In the genomic region with DNA sequence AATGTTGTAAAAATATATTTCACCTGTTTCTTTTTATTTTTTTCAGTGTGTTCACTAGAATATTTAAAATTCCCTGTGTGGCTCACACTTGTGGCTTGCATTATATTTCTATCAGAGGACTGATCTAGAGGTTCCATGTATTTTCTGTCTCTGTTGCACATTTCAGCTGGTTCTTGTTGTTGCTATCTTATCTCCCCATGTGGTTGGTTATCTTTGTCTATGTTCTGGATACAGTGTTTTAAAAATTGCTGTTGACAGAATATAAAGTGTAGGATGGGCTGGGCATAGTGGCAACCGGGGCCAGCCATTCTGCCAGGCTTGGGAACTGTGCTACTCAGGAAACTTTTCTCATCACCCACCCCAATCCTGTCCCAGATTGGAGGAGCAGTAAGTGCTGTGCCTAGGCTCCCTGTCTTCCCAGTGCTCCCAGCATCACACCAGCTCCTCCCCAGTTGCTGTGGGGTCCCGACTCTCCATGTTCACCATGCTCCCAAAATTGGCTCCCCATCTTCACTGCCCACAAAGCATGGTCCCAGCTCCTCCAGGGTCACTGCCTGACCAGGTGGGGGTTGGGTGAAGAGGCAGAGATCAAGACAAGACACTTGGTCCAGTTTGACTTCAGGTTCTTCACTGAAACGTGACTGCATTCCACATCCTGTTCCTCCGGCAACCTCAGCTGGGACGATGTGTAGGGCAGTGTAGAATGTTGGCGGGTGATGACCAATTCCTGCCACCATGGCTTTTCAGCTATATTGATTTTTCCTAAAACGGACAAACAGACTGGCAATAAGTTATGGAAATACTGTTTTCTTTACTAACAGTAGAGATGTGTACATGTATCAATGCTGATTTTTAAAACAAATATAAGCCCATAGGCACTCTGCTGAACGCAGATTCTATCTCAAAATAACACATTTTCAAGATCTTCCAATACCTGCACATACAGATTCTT, we compare ENCODE assay signal across 11 cellular contexts. TPM values are rescaled to one million over a fixed set of nuclear protein-coding genes. Genes with fewer than 3 reads are reported as not detected.
DNase-seq lines count a peak whose midpoint lies in the region; ATAC-seq, FAIRE-seq and TF ChIP-seq lines count a peak whose summit lies in the region.
"Not testable (repeated sequence)": the region's sequence is repeated elsewhere in the genome, so short reads cannot be mapped to it uniquely, and the experiment has no call there.
"Had no signal": no experiment of that assay in that cellular context is flagged by ENCODE, and none has a peak within 500 bp of the region (broad histone marks: within the 10 kb centered on the region; RNA-seq: fewer than 3 reads in every experiment).

No MANE protein-coding gene starts in this region.

- H3K4me2 ChIP-seq in HepG2 (ENCODE audit: low read depth, low read length) = not testable (repeated sequence)

- H3K79me2 ChIP-seq in HepG2 (ENCODE audit: insufficient read depth, low read length) = not testable (repeated sequence)

- WGBS in HepG2 (ENCODE audit: low lambda C conversion rate) = 19% methylated on average over 8 of the region's 8 CpGs

- H3K4me3 Mint-ChIP-seq in activated CD4-positive, alpha-beta memory T cell treated with anti-CD3 and anti-CD28 coated beads, Interleukin-2, amount 10 ng/mL, durations not matched to agents 7 days and 5 days = not testable (repeated sequence)
- peak overlapping the region; percentile 35 for H3K4me3 Mint-ChIP-seq in activated T-helper 17 cell treated with anti-CD3 and anti-CD28 coated beads, Interleukin-2, amount 50 U/mL, for 72 hours

- not testable (repeated sequence) for H3K9me3 ChIP-seq in iPS-15b (ENCODE audit: control insufficient read depth, insufficient read depth, low read length); HepG2 (ENCODE audit: low read length)

- intact Hi-C loops in HepG2 (cut with micrococcal nuclease; ENCODE audit: unreplicated experiment) = not testable (repeated sequence)

- TF ChIP-seq EP300 in HepG2 (IDR thresholded peaks at IDR 0.05; ENCODE audit: low read depth in 2 of 2, low read length in 2 of 2); HepG2 (CRISPR knock-in tag; IDR thresholded peaks at IDR 0.05; ENCODE audit: borderline replicate concordance): not testable (repeated sequence)

- CTCF ChIA-PET in activated CD4-positive, alpha-beta memory T cell treated with anti-CD3 and anti-CD28 coated beads, Interleukin-2, amount 10 ng/mL, durations not matched to agents 7 days and 5 days (lab: Charles Lee); HepG2 (lab: Yijun Ruan, JAX; ENCODE audit: low intra/inter-chr PET ratio, low total read pairs): not testable (repeated sequence)

- not testable (repeated sequence) for H3K36me3 Mint-ChIP-seq in activated CD4-positive, alpha-beta memory T cell treated with anti-CD3 and anti-CD28 coated beads, Interleukin-2, amount 10 ng/mL, durations not matched to agents 7 days and 5 days (ENCODE audit: low read depth); activated T-helper 17 cell treated with anti-CD3 and anti-CD28 coated beads, Interleukin-2, amount 50 U/mL, for 72 hours (ENCODE audit: low read depth)

- not testable (repeated sequence) for BruUV-seq in HepG2 (replicated peaks; lab: Mats Ljungman, UMichigan)

- TF ChIP-seq POLR2A in HepG2 (IDR thresholded peaks at IDR 0.05; ENCODE audit: insufficient read depth in 1 of 2, low read depth in 2 of 2, low read length in 2 of 2) = not testable (repeated sequence)

- not testable (repeated sequence) for H3K27ac Mint-ChIP-seq in activated CD4-positive, alpha-beta memory T cell treated with anti-CD3 and anti-CD28 coated beads, Interleukin-2, amount 10 ng/mL, durations not matched to agents 7 days and 5 days; activated T-helper 17 cell treated with anti-CD3 and anti-CD28 coated beads, Interleukin-2, amount 50 U/mL, for 72 hours

- TF ChIP-seq RAD21 in HepG2 (CRISPR knock-in tag; IDR thresholded peaks at IDR 0.05) = not testable (repeated sequence)

- ATAC-seq in activated T-helper 17 cell treated with anti-CD3 and anti-CD28 coated beads, Interleukin-2, amount 50 U/mL, for 72 hours (replicated peaks); HepG2: not testable (repeated sequence)

- not testable (repeated sequence) for H3K27ac ChIP-seq in HepG2 (ENCODE audit: extremely low read length, insufficient read depth, low read length)

- H3K27me3 Mint-ChIP-seq in activated CD4-positive, alpha-beta memory T cell treated with anti-CD3 and anti-CD28 coated beads, Interleukin-2, amount 10 ng/mL, durations not matched to agents 7 days and 5 days = peaks cover 82% of the 10 kb centered on the region
- peaks cover 69% of the 10 kb centered on the region for H3K27me3 Mint-ChIP-seq in activated T-helper 17 cell treated with anti-CD3 and anti-CD28 coated beads, Interleukin-2, amount 50 U/mL, for 72 hours

- TF ChIP-seq CTCF in bronchial epithelial cell (IDR thresholded peaks at IDR 0.05; ENCODE audit: insufficient read depth, low read length, severe bottlenecking); HepG2 (CRISPR knock-in tag; IDR thresholded peaks at IDR 0.05): not testable (repeated sequence)

- POLR2A ChIA-PET in activated CD4-positive, alpha-beta memory T cell treated with anti-CD3 and anti-CD28 coated beads, Interleukin-2, amount 10 ng/mL, durations not matched to agents 7 days and 5 days (lab: Charles Lee); HepG2 (lab: Yijun Ruan, JAX): not testable (repeated sequence)

- peaks cover 35% of the 10 kb centered on the region for H3K4me1 Mint-ChIP-seq in activated CD4-positive, alpha-beta memory T cell treated with anti-CD3 and anti-CD28 coated beads, Interleukin-2, amount 10 ng/mL, durations not matched to agents 7 days and 5 days
- H3K4me1 Mint-ChIP-seq in activated T-helper 17 cell treated with anti-CD3 and anti-CD28 coated beads, Interleukin-2, amount 50 U/mL, for 72 hours = peaks cover 11% of the 10 kb centered on the region

- FAIRE-seq in bronchial epithelial cell (lab: Jason Lieb, UNC) = peak; percentile 13
- not testable (repeated sequence) for FAIRE-seq in HepG2 (lab: Jason Lieb, UNC)

- not testable (repeated sequence) for H3K9me3 Mint-ChIP-seq in activated CD4-positive, alpha-beta memory T cell treated with anti-CD3 and anti-CD28 coated beads, Interleukin-2, amount 10 ng/mL, durations not matched to agents 7 days and 5 days; activated T-helper 17 cell treated with anti-CD3 and anti-CD28 coated beads, Interleukin-2, amount 50 U/mL, for 72 hours

- peak; percentile 12 for DNase-seq in activated CD4-positive, alpha-beta memory T cell treated with anti-CD3 and anti-CD28 coated beads, Interleukin-2, amount 10 ng/mL, durations not matched to agents 7 days and 5 days
- DNase-seq in bronchial epithelial cell (ENCODE audit: low read depth); HepG2 (ENCODE audit: low spot score): not testable (repeated sequence)

- H3K4me3 ChIP-seq in bronchial epithelial cell (ENCODE audit: low read depth, low read length); HepG2 (replicated peaks in 1 of 3; ENCODE audit: insufficient read depth in 1 of 3, low read depth in 2 of 3, low read length in 3 of 3): not testable (repeated sequence)
- peak overlapping the region; percentile 13 for H3K4me3 ChIP-seq in iPS-15b (ENCODE audit: low read depth, low read length)

- not testable (repeated sequence) for H3K36me3 ChIP-seq in bronchial epithelial cell (ENCODE audit: control insufficient read depth, insufficient read depth, low read length); iPS-15b (ENCODE audit: control insufficient read depth, insufficient read depth, low read length); HepG2 (replicated peaks in 1 of 2; ENCODE audit: control insufficient read depth in 1 of 2, insufficient read depth in 2 of 2, low read length in 2 of 2)

- in situ Hi-C loops in HepG2 (cut with HindIII; ENCODE audit: extremely low pct_ligation_motif_present, low pct_unique_long_range_greater_than_20kb) = not testable (repeated sequence)

- H3K9ac ChIP-seq in iPS-15b (ENCODE audit: low read depth, low read length); HepG2 (ENCODE audit: insufficient read depth, low read depth, low read length): not testable (repeated sequence)

- H2AFZ ChIP-seq in HepG2 (ENCODE audit: low read length) = not testable (repeated sequence)

- H3K27me3 ChIP-seq in bronchial epithelial cell (ENCODE audit: control insufficient read depth, insufficient read depth, low read length) = not testable (repeated sequence)
- H3K27me3 ChIP-seq in iPS-15b (ENCODE audit: control insufficient read depth, insufficient read depth, low read length) = peaks cover 92% of the 10 kb centered on the region
- H3K27me3 ChIP-seq in HepG2 (ENCODE audit: control insufficient read depth in 1 of 2, insufficient read depth in 2 of 2, low read length in 2 of 2) = peaks cover 4 to 45% of the 10 kb centered on the region in 2 experiments

- not testable (repeated sequence) for H4K20me1 ChIP-seq in HepG2 (ENCODE audit: insufficient read depth, low read length)

- not testable (repeated sequence) for H3K4me1 ChIP-seq in iPS-15b (ENCODE audit: control insufficient read depth, insufficient read depth, low read length); HepG2 (ENCODE audit: insufficient read depth, low read length)

RNA-seq across cellular contexts. Expression of a gene that starts 12.2 kb away (rescaled TPM):
- not detected for total RNA-seq in activated CD4-positive, alpha-beta memory T cell treated with anti-CD3 and anti-CD28 coated beads, Interleukin-2, amount 10 ng/mL, durations not matched to agents 7 days and 5 days
- total RNA-seq in activated T-helper 17 cell treated with anti-CD3 and anti-CD28 coated beads, Interleukin-2, amount 50 U/mL, for 72 hours = not detected
- total RNA-seq in bronchial epithelial cell (0.79 and 20.4 TPM in 2 replicates), HepG2 (2016; rRNA removed; fragmentation: Illumina TruSeq; extraction: Trizol) (not detected in 2 replicates)
- total RNA-seq in HepG2 (2016; cell fraction: cytosol; rRNA removed; fragmentation: Illumina TruSeq; extraction: Trizol; ENCODE audit: low read depth) = not detected in 2 replicates
- not detected in 2 replicates for total RNA-seq in HepG2 (2016; cell fraction: insoluble cytoplasmic fraction; rRNA removed; fragmentation: Illumina TruSeq; extraction: Trizol)
- total RNA-seq in HepG2 (2016; cell fraction: membrane; rRNA removed; fragmentation: Illumina TruSeq; extraction: Trizol) = not detected in 2 replicates
- not detected in 2 replicates for total RNA-seq in HepG2 (2016; cell fraction: nucleus; rRNA removed; fragmentation: Illumina TruSeq; extraction: Trizol)
- polyA plus RNA-seq in HepG2 (2011; rRNA removed) = not detected in 2 replicates
- polyA plus RNA-seq in HepG2 (2011; cell fraction: cytosol; rRNA removed) = not detected in 2 replicates
- polyA plus RNA-seq in HepG2 (2011; cell fraction: nucleus; rRNA removed) = not detected in 2 replicates
- not detected in 2 replicates for polyA plus RNA-seq in HepG2 (2012)
- not detected in 2 replicates for polyA plus RNA-seq in HepG2 (2016; cell fraction: cytosol; fragmentation: Illumina TruSeq; extraction: Trizol; ENCODE audit: low read depth)
- polyA plus RNA-seq in HepG2 (2016; cell fraction: insoluble cytoplasmic fraction; fragmentation: Illumina TruSeq; extraction: Trizol; ENCODE audit: low read depth) = not detected in 2 replicates
- polyA plus RNA-seq in HepG2 (2016; cell fraction: membrane; fragmentation: Illumina TruSeq; extraction: Trizol; ENCODE audit: low read depth) = not detected in 2 replicates
- not detected in 2 replicates for polyA plus RNA-seq in HepG2 (2016; cell fraction: nucleus; fragmentation: Illumina TruSeq; extraction: Trizol; ENCODE audit: insufficient read depth, low read depth)
- 0.26 TPM in 1 of 2 replicates, not detected in the other for polyA minus RNA-seq in HepG2 (2011; rRNA and poly(A)+ RNA removed; ENCODE audit: low replicate concordance)
- not detected in 2 replicates for polyA minus RNA-seq in HepG2 (2011; cell fraction: cytosol; rRNA and poly(A)+ RNA removed)
- not detected in 2 replicates for polyA minus RNA-seq in HepG2 (2011; cell fraction: nucleus; rRNA and poly(A)+ RNA removed)
- total RNA-seq: A172; A673; CD4-positive, alpha-beta memory T cell; G401; H7 had no signal
- polyA plus RNA-seq: BJ; CD4-positive, alpha-beta memory T cell had no signal

RNA-seq across cellular contexts. Expression of a gene that starts 49.4 kb away (rescaled TPM):
- 1 to 10 TPM; 2.1 to 2.3 TPM for total RNA-seq in activated CD4-positive, alpha-beta memory T cell treated with anti-CD3 and anti-CD28 coated beads, Interleukin-2, amount 10 ng/mL, durations not matched to agents 7 days and 5 days
- total RNA-seq in activated T-helper 17 cell treated with anti-CD3 and anti-CD28 coated beads, Interleukin-2, amount 50 U/mL, for 72 hours = under 1 TPM; 0.35 to 0.48 TPM
- total RNA-seq in bronchial epithelial cell (1.1 and 4.1 TPM in 2 replicates), HepG2 (2016; rRNA removed; fragmentation: Illumina TruSeq; extraction: Trizol) (0.04 TPM in 1 of 2 replicates, not detected in the other)
- total RNA-seq in HepG2 (2016; cell fraction: cytosol; rRNA removed; fragmentation: Illumina TruSeq; extraction: Trizol; ENCODE audit: low read depth) = not detected in 2 replicates
- total RNA-seq in HepG2 (2016; cell fraction: insoluble cytoplasmic fraction; rRNA removed; fragmentation: Illumina TruSeq; extraction: Trizol) = 0.06 TPM in 1 of 2 replicates, not detected in the other
- total RNA-seq in HepG2 (2016; cell fraction: membrane; rRNA removed; fragmentation: Illumina TruSeq; extraction: Trizol) = not detected in 2 replicates
- total RNA-seq in HepG2 (2016; cell fraction: nucleus; rRNA removed; fragmentation: Illumina TruSeq; extraction: Trizol) = 0.12 TPM in 1 of 2 replicates, not detected in the other
- 0.08 and 0.09 TPM in 2 replicates for polyA plus RNA-seq in HepG2 (2011; rRNA removed)
- 0.11 and 0.13 TPM in 2 replicates for polyA plus RNA-seq in HepG2 (2011; cell fraction: cytosol; rRNA removed)
- polyA plus RNA-seq in HepG2 (2011; cell fraction: nucleus; rRNA removed) = 0.05 and 0.10 TPM in 2 replicates
- 0.27 and 0.39 TPM in 2 replicates for polyA plus RNA-seq in HepG2 (2012)
- polyA plus RNA-seq in HepG2 (2016; cell fraction: cytosol; fragmentation: Illumina TruSeq; extraction: Trizol; ENCODE audit: low read depth) = not detected in 2 replicates
- 0.09 TPM in 1 of 2 replicates, not detected in the other for polyA plus RNA-seq in HepG2 (2016; cell fraction: insoluble cytoplasmic fraction; fragmentation: Illumina TruSeq; extraction: Trizol; ENCODE audit: low read depth)
- polyA plus RNA-seq in HepG2 (2016; cell fraction: membrane; fragmentation: Illumina TruSeq; extraction: Trizol; ENCODE audit: low read depth) = not detected in 2 replicates
- polyA plus RNA-seq in HepG2 (2016; cell fraction: nucleus; fragmentation: Illumina TruSeq; extraction: Trizol; ENCODE audit: insufficient read depth, low read depth) = 0.16 TPM in 1 of 2 replicates, not detected in the other
- 0.06 and 0.21 TPM in 2 replicates for polyA minus RNA-seq in HepG2 (2011; rRNA and poly(A)+ RNA removed; ENCODE audit: low replicate concordance)
- not detected in 2 replicates for polyA minus RNA-seq in HepG2 (2011; cell fraction: cytosol; rRNA and poly(A)+ RNA removed)
- 0.12 and 0.13 TPM in 2 replicates for polyA minus RNA-seq in HepG2 (2011; cell fraction: nucleus; rRNA and poly(A)+ RNA removed)
- total RNA-seq: CD4-positive, alpha-beta memory T cell; G401 had no signal
- polyA plus RNA-seq: CD4-positive, alpha-beta memory T cell had no signal

RNA-seq across cellular contexts. Expression of a gene that starts 55.8 kb away (rescaled TPM):
- 1 to 10 TPM; 2.2 to 3.5 TPM for total RNA-seq in activated CD4-positive, alpha-beta memory T cell treated with anti-CD3 and anti-CD28 coated beads, Interleukin-2, amount 10 ng/mL, durations not matched to agents 7 days and 5 days
- 1 to 10 TPM in 1 of 2 donors, not detected in 1; 1.1 TPM for total RNA-seq in activated T-helper 17 cell treated with anti-CD3 and anti-CD28 coated beads, Interleukin-2, amount 50 U/mL, for 72 hours
- total RNA-seq in bronchial epithelial cell (5.6 and 11.1 TPM in 2 replicates), HepG2 (2016; rRNA removed; fragmentation: Illumina TruSeq; extraction: Trizol) (0.42 and 0.56 TPM in 2 replicates)
- not detected in 2 replicates for total RNA-seq in HepG2 (2016; cell fraction: cytosol; rRNA removed; fragmentation: Illumina TruSeq; extraction: Trizol; ENCODE audit: low read depth)
- total RNA-seq in HepG2 (2016; cell fraction: insoluble cytoplasmic fraction; rRNA removed; fragmentation: Illumina TruSeq; extraction: Trizol) = 0.19 and 0.78 TPM in 2 replicates
- total RNA-seq in HepG2 (2016; cell fraction: membrane; rRNA removed; fragmentation: Illumina TruSeq; extraction: Trizol) = 0.28 and 0.43 TPM in 2 replicates
- total RNA-seq in HepG2 (2016; cell fraction: nucleus; rRNA removed; fragmentation: Illumina TruSeq; extraction: Trizol) = 0.94 and 0.96 TPM in 2 replicates
- polyA plus RNA-seq in HepG2 (2011; rRNA removed) = 0.22 and 0.48 TPM in 2 replicates
- 0.41 and 0.51 TPM in 2 replicates for polyA plus RNA-seq in HepG2 (2011; cell fraction: cytosol; rRNA removed)
- 0.14 TPM in 1 of 2 replicates, not detected in the other for polyA plus RNA-seq in HepG2 (2011; cell fraction: nucleus; rRNA removed)
- not detected in 2 replicates for polyA plus RNA-seq in HepG2 (2012)
- polyA plus RNA-seq in HepG2 (2016; cell fraction: cytosol; fragmentation: Illumina TruSeq; extraction: Trizol; ENCODE audit: low read depth) = not detected in 2 replicates
- polyA plus RNA-seq in HepG2 (2016; cell fraction: insoluble cytoplasmic fraction; fragmentation: Illumina TruSeq; extraction: Trizol; ENCODE audit: low read depth) = 0.38 TPM in 1 of 2 replicates, not detected in the other
- polyA plus RNA-seq in HepG2 (2016; cell fraction: membrane; fragmentation: Illumina TruSeq; extraction: Trizol; ENCODE audit: low read depth) = not detected in 2 replicates
- not detected in 2 replicates for polyA plus RNA-seq in HepG2 (2016; cell fraction: nucleus; fragmentation: Illumina TruSeq; extraction: Trizol; ENCODE audit: insufficient read depth, low read depth)
- polyA minus RNA-seq in HepG2 (2011; rRNA and poly(A)+ RNA removed; ENCODE audit: low replicate concordance) = 0.30 and 10.9 TPM in 2 replicates
- 0.79 TPM in 1 of 2 replicates, not detected in the other for polyA minus RNA-seq in HepG2 (2011; cell fraction: cytosol; rRNA and poly(A)+ RNA removed)
- not detected in 2 replicates for polyA minus RNA-seq in HepG2 (2011; cell fraction: nucleus; rRNA and poly(A)+ RNA removed)
